ENCODE assay signal across 1 cellular context in genomic region chr3:193827039-193827669, GRCh38.
TF ChIP-seq lines count a peak whose summit lies in the region.

No MANE protein-coding gene starts in this region.

TF ChIP-seq in HEK293, 187 proteins besides CTCF, POLR2A, EP300 and RAD21 (continued from another document):
- TF ChIP-seq ZIC2 (tag by site-specific recombination; IDR thresholded peaks at IDR 0.05): peak; percentile 14; the same call in 1 of the 2 replicates
- TF ChIP-seq, protein P1, sequence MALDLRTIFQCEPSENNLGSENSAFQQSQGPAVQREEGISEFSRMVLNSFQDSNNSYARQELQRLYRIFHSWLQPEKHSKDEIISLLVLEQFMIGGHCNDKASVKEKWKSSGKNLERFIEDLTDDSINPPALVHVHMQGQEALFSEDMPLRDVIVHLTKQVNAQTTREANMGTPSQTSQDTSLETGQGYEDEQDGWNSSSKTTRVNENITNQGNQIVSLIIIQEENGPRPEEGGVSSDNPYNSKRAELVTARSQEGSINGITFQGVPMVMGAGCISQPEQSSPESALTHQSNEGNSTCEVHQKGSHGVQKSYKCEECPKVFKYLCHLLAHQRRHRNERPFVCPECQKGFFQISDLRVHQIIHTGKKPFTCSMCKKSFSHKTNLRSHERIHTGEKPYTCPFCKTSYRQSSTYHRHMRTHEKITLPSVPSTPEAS (tag by site-specific recombination; IDR thresholded peaks at IDR 0.05): no peak
